Comparison of ENCODE assay signal across 2 cellular contexts in the genomic region with DNA sequence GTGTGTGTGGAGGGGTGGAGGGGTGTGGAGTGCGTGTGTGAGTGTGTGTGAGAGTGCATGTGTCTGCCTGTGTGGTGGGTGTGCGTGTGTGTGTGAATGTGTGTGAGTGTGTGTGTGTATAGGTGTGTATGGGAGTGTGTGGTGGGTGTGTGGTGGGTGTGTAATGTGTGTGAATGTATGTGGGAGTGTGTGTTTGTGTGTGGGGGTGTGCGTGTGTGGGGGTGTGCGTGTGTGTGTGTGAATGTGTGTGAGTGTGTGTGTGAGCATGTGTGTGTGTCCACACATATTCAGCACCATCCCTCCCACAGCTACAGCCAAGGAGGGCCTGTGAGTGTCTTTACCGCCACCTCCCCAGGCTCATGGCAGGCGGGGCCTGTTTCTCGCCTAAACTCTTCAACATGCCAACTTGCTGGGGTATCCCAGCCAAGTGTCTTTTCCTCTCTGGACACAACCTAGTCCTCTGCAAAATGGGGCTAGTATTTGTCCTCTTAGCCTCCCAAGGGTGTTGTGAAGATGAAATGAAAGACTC.
TF ChIP-seq lines count a peak whose summit lies in the region.

No MANE protein-coding gene starts in this region.

TF ChIP-seq in GM12891, 5 proteins besides CTCF, POLR2A, EP300 and RAD21:
- TF ChIP-seq POU2F2 (IDR thresholded peaks at IDR 0.05; ENCODE audit: low read depth, low read length) (no peak), TAF1 (IDR thresholded peaks at IDR 0.05; ENCODE audit: low read depth, low read length) (no peak), SPI1 (IDR thresholded peaks at IDR 0.05; ENCODE audit: low read depth, low read length) (no peak), PAX5 (IDR thresholded peaks at IDR 0.05; ENCODE audit: insufficient read depth, low read length, severe bottlenecking) (no peak), POLR2AphosphoS5 (IDR thresholded peaks at IDR 0.05; ENCODE audit: low read depth, low read length) (no peak)

TF ChIP-seq in H1, 55 proteins besides CTCF, POLR2A, EP300 and RAD21:
- TF ChIP-seq CHD2 (IDR thresholded peaks at IDR 0.05; ENCODE audit: low read length) = no peak
- no peak for TF ChIP-seq GABPA (IDR thresholded peaks at IDR 0.05; ENCODE audit: borderline replicate concordance, insufficient read depth, low read length)
- TF ChIP-seq SIX5 (IDR thresholded peaks at IDR 0.05; ENCODE audit: low read depth, low read length) = no peak
- no peak for TF ChIP-seq RBBP5 (IDR thresholded peaks at IDR 0.05; ENCODE audit: borderline replicate concordance, low read depth, low read length)
- no peak for TF ChIP-seq TBP (IDR thresholded peaks at IDR 0.05; ENCODE audit: low read depth, low read length)
- no peak for TF ChIP-seq SP1 (IDR thresholded peaks at IDR 0.05; ENCODE audit: low read depth, low read length)
- TF ChIP-seq BRCA1 (IDR thresholded peaks at IDR 0.05; ENCODE audit: low read depth, low read length) = no peak
- no peak for TF ChIP-seq CBX8 (IDR thresholded peaks at IDR 0.05; ENCODE audit: borderline replicate concordance, low read depth, low read length)
- TF ChIP-seq KDM5A (IDR thresholded peaks at IDR 0.05; ENCODE audit: low read length) = no peak
- no peak for TF ChIP-seq ZNF274 (IDR thresholded peaks at IDR 0.05; ENCODE audit: borderline replicate concordance, extremely low read depth, low read length)
